ENCODE assay signal across 2 cellular contexts in genomic region chr3:140224307-140224706, GRCh38.
TF ChIP-seq lines count a peak whose summit lies in the region.

No MANE protein-coding gene starts in this region.

TF ChIP-seq in liver, 16 proteins besides CTCF, POLR2A, EP300 and RAD21 (continued from another document):
- TF ChIP-seq, protein P1, sequence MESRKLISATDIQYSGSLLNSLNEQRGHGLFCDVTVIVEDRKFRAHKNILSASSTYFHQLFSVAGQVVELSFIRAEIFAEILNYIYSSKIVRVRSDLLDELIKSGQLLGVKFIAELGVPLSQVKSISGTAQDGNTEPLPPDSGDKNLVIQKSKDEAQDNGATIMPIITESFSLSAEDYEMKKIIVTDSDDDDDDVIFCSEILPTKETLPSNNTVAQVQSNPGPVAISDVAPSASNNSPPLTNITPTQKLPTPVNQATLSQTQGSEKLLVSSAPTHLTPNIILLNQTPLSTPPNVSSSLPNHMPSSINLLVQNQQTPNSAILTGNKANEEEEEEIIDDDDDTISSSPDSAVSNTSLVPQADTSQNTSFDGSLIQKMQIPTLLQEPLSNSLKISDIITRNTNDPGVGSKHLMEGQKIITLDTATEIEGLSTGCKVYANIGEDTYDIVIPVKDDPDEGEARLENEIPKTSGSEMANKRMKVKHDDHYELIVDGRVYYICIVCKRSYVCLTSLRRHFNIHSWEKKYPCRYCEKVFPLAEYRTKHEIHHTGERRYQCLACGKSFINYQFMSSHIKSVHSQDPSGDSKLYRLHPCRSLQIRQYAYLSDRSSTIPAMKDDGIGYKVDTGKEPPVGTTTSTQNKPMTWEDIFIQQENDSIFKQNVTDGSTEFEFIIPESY (IDR thresholded peaks at IDR 0.05), result no peak

TF ChIP-seq in HepG2, 621 proteins besides CTCF, POLR2A, EP300 and RAD21 (continued from another document):
- TF ChIP-seq CSRNP1 (CRISPR knock-in tag; IDR thresholded peaks at IDR 0.05) (no peak), ZNF367 (CRISPR knock-in tag; IDR thresholded peaks at IDR 0.05; ENCODE audit: borderline replicate concordance) (no peak), MTA3 (CRISPR knock-in tag; IDR thresholded peaks at IDR 0.05) (no peak)
- TF ChIP-seq, protein P2, sequence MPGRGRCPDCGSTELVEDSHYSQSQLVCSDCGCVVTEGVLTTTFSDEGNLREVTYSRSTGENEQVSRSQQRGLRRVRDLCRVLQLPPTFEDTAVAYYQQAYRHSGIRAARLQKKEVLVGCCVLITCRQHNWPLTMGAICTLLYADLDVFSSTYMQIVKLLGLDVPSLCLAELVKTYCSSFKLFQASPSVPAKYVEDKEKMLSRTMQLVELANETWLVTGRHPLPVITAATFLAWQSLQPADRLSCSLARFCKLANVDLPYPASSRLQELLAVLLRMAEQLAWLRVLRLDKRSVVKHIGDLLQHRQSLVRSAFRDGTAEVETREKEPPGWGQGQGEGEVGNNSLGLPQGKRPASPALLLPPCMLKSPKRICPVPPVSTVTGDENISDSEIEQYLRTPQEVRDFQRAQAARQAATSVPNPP (CRISPR knock-in tag; IDR thresholded peaks at IDR 0.05), result no peak
